In the genomic region with DNA sequence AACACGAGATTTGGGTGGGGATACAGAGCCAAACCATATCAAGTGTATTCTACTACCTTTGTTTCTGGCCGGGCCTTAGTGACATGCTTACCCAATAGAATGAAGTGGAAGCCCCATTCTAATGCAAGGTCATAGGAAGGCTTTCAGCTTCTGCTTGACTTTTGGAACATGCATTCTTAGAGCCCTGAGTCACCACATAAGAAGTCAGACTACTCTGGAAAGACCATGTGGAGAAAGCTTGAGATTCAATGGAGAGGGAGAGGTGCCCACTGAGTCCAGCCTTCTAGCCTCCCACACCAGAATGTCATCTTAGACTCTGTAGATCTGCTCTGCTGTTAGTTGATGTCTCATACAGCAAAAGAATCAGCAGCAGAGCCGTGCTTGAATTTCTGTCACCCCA, we compare ENCODE assay signal across 23 cellular contexts.
DNase-seq lines count a peak whose midpoint lies in the region; ATAC-seq and TF ChIP-seq lines count a peak whose summit lies in the region.
"Had no signal": no experiment of that assay in that cellular context is flagged by ENCODE, and none has a peak within 500 bp of the region (broad histone marks: within the 10 kb centered on the region; RNA-seq: fewer than 3 reads in every experiment).

No MANE protein-coding gene starts in this region.

- no peaks in the 10 kb centered on the region for H4K20me1 ChIP-seq in IMR-90 (ENCODE audit: insufficient read depth, low read length)

- no peaks in the 10 kb centered on the region for H3K9me1 ChIP-seq in IMR-90 (ENCODE audit: insufficient read depth, low read length)

- H3K18ac ChIP-seq in IMR-90 (ENCODE audit: low read depth, low read length), result no peak overlapping the region

- POLR2A ChIA-PET in IMR-90 (lab: Charles Lee; ENCODE audit: unreplicated experiment), result no interaction called here

- H4K91ac ChIP-seq in IMR-90 (ENCODE audit: insufficient read depth, low read depth, low read length), result no peak overlapping the region

- peak; percentile 57 for DNase-seq in EL
- DNase-seq in IMR-90, result peak; percentile 4
- DNase-seq in epithelial cell of esophagus (ENCODE audit: low read depth), result peak; percentile 20
- peak; percentile 58 for DNase-seq in iris pigment epithelial cell (ENCODE audit: low read depth)
- no peak for DNase-seq in posterior vena cava (ENCODE audit: low spot score)
- DNase-seq in ecto neural progenitor cell (ENCODE audit: low spot score), result no peak
- no peak for DNase-seq in NCI-H2227 treated with DMSO at 0.1 percent for 48 hours (lab: John Stamatoyannopoulos, UW)
- DNase-seq: 8988T; ACHN; BE2C; CD8-positive, alpha-beta memory T cell; DMS 273 treated with DMSO at 0.1 percent for 48 hours; DMS79 treated with DMSO at 0.1 percent for 48 hours; NCI-H1092; NCI-H1417 treated with DMSO at 0.1 percent for 48 hours; NCI-H1694 treated with DMSO at 0.1 percent for 48 hours; NCI-H526 treated with DMSO at 0.1 percent for 48 hours; PC-9; SJCRH30 had no signal

- H2BK15ac ChIP-seq in IMR-90 (ENCODE audit: low read depth, low read length), result no peak overlapping the region

- no peak overlapping the region for H3K9ac ChIP-seq in IMR-90 (ENCODE audit: low read depth, low read length)

- no peak overlapping the region for H2AK5ac ChIP-seq in IMR-90 (ENCODE audit: low read depth, low read length)

- H4K5ac ChIP-seq in IMR-90 (ENCODE audit: low read depth, low read length), result no peak overlapping the region

- no peak overlapping the region for H3K4ac ChIP-seq in IMR-90 (ENCODE audit: low read depth, low read length)

- H3K27me3 ChIP-seq in IMR-90 (ENCODE audit: control insufficient read depth, insufficient read depth, low read length), result no peaks in the 10 kb centered on the region
- H3K27me3 ChIP-seq: BE2C had no signal

- H3K23ac ChIP-seq in IMR-90 (ENCODE audit: low read depth, low read length), result no peak overlapping the region

- H3K27ac ChIP-seq in IMR-90 (ENCODE audit: insufficient read depth, low read length), result no peak overlapping the region
- H3K27ac ChIP-seq: PC-9, SJCRH30 had no signal

- intact Hi-C loops in IMR-90 (cut with micrococcal nuclease) (no loop called here), posterior vena cava (cut with DNase I) (no loop called here)

- H2BK120ac ChIP-seq in IMR-90 (ENCODE audit: low read depth, low read length), result no peak overlapping the region

- H3K4me3 ChIP-seq in IMR-90 (ENCODE audit: insufficient read depth, low read depth, low read length), result no peak overlapping the region
- H3K4me3 ChIP-seq in epithelial cell of esophagus (ENCODE audit: low read length), result no peak overlapping the region
- H3K4me3 ChIP-seq: PC-9, SJCRH30 had no signal

- H4K8ac ChIP-seq in IMR-90 (ENCODE audit: low read depth in 2 of 2, low read length in 2 of 2), result no peak overlapping the region

- no TSS peak for BruUV-seq in IMR-90 (replicated peaks; lab: Mats Ljungman, UMichigan)

- H2BK20ac ChIP-seq in IMR-90 (ENCODE audit: low read depth, low read length), result no peak overlapping the region

- TF ChIP-seq CTCF in IMR-90 (conservative IDR thresholded peaks at IDR 0.05; ENCODE audit: low read depth, low read length) (no peak), epithelial cell of esophagus (IDR thresholded peaks at IDR 0.05; ENCODE audit: insufficient read depth, low read depth, low read length, missing control alignments) (no peak)

- H3K36me3 ChIP-seq in IMR-90 (ENCODE audit: control insufficient read depth, insufficient read depth, low read length), result no peaks in the 10 kb centered on the region
- H3K36me3 ChIP-seq: BE2C, SJCRH30 had no signal

- H3K4me2 ChIP-seq in IMR-90 (ENCODE audit: low read depth, low read length), result no peak overlapping the region
- H3K4me2 ChIP-seq: PC-9 had no signal

- H3K56ac ChIP-seq in IMR-90 (ENCODE audit: extremely low read depth, insufficient read depth, low read length), result no peak overlapping the region

- CTCF ChIA-PET in IMR-90 (lab: Yijun Ruan, JAX), result no interaction called here

- no peak overlapping the region for H2AFZ ChIP-seq in IMR-90 (replicated peaks; ENCODE audit: low read length, poor library complexity)
- H2AFZ ChIP-seq: PC-9 had no signal

- no peak overlapping the region for H3K14ac ChIP-seq in IMR-90 (replicated peaks; ENCODE audit: low read depth, low read length)

- ATAC-seq in IMR-90 (ENCODE audit: low read depth), result peak; percentile 57
- ATAC-seq in GM18868 (IDR thresholded peaks at IDR 0.05; ENCODE audit: unreplicated experiment), result no peak
- ATAC-seq: HCT116, Right ventricle myocardium inferior, SK-N-SH treated with all-trans-retinoic acid at 6 μM for 48 hours had no signal

- H3K4me1 ChIP-seq in IMR-90 (ENCODE audit: control insufficient read depth, insufficient read depth, low read length), result 0 out of 2 replicates have a peak, but pooled peaks cover 2% of the 10 kb centered on the region
- H3K4me1 ChIP-seq: BE2C, SJCRH30 had no signal

- in situ Hi-C loops in IMR-90 (cut with MboI; ENCODE audit: low sequenced_read_pairs), result no loop called here

- no peaks in the 10 kb centered on the region for H3K9me3 ChIP-seq in IMR-90 (ENCODE audit: control insufficient read depth, insufficient read depth, low read length)
- H3K9me3 ChIP-seq: BE2C, SJCRH30 had no signal

- no CpG with 5 or more reads among the region's 3 CpGs for WGBS in IMR-90 (ENCODE audit: extremely low coverage in 2 of 2, insufficient read length in 1 of 2), 2 experiments

- H2BK5ac ChIP-seq in IMR-90 (ENCODE audit: low read depth, low read length, poor library complexity, severe bottlenecking), result no peak overlapping the region

- TF ChIP-seq RAD21 in IMR-90 (IDR thresholded peaks at IDR 0.05; ENCODE audit: low read length), result no peak

- no peak overlapping the region for H2AK9ac ChIP-seq in IMR-90 (replicated peaks; ENCODE audit: low read depth, low read length, poor library complexity)

- H3K79me1 ChIP-seq in IMR-90 (ENCODE audit: low read depth in 1 of 2, low read length in 2 of 2), result no peaks in the 10 kb centered on the region

- dilution Hi-C loops in IMR-90 (cut with HindIII; ENCODE audit: low sequenced_read_pairs, unreplicated experiment), result no loop called here

- TF ChIP-seq POLR2A in IMR-90 (IDR thresholded peaks at IDR 0.05; ENCODE audit: low read depth, low read length), result no peak

TF ChIP-seq in IMR-90, 13 proteins besides CTCF, POLR2A, EP300 and RAD21:
- no peak for TF ChIP-seq NFE2L2 (IDR thresholded peaks at IDR 0.05; ENCODE audit: low read depth, low read length)
- no peak for TF ChIP-seq MAFK (IDR thresholded peaks at IDR 0.05; ENCODE audit: low read depth, low read length)
- TF ChIP-seq MAZ (IDR thresholded peaks at IDR 0.05; ENCODE audit: borderline replicate concordance, low read depth, low read length), result no peak
- TF ChIP-seq, protein P1, sequence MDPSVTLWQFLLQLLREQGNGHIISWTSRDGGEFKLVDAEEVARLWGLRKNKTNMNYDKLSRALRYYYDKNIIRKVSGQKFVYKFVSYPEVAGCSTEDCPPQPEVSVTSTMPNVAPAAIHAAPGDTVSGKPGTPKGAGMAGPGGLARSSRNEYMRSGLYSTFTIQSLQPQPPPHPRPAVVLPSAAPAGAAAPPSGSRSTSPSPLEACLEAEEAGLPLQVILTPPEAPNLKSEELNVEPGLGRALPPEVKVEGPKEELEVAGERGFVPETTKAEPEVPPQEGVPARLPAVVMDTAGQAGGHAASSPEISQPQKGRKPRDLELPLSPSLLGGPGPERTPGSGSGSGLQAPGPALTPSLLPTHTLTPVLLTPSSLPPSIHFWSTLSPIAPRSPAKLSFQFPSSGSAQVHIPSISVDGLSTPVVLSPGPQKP (IDR thresholded peaks at IDR 0.05; ENCODE audit: borderline replicate concordance, low read depth, low read length), result no peak
- no peak for TF ChIP-seq CEBPB (IDR thresholded peaks at IDR 0.05; ENCODE audit: low read depth, low read length)
- TF ChIP-seq RCOR1 (IDR thresholded peaks at IDR 0.05; ENCODE audit: insufficient replicate concordance, low read length), result no peak

Comparison
In these comparisons a context has a peak if more than half of its experiments do, and no peak if none do; other contexts are left out.
1. DNase-seq: peak in EL (single experiment), IMR-90 (single experiment), epithelial cell of esophagus (single experiment) and iris pigment epithelial cell (single experiment); none in posterior vena cava (single experiment), ecto neural progenitor cell (single experiment) and NCI-H2227 treated with DMSO at 0.1 percent for 48 hours (single experiment).